Comparison of ENCODE assay signal across 16 cellular contexts in genomic region chr6:149166747-149167146, GRCh38.
A peak's percentile ranks its signal among the peaks of the same experiment; 100 is the strongest.
DNase-seq lines count a peak whose midpoint lies in the region; ATAC-seq, FAIRE-seq and TF ChIP-seq lines count a peak whose summit lies in the region.
"Had no signal": no experiment of that assay in that cellular context is flagged by ENCODE, and none has a peak within 500 bp of the region (broad histone marks: within the 10 kb centered on the region; RNA-seq: fewer than 3 reads in every experiment).

No MANE protein-coding gene starts in this region.

- no peak overlapping the region for H3K27ac Mint-ChIP-seq in T-helper 2 cell treated with Interferon-gamma antibody and Interleukin-4, amounts not matched to agents 5 μg/mL and 100 μg/mL, for 36 hours
- H3K27ac Mint-ChIP-seq in astrocyte (ENCODE audit: unreplicated experiment): no peak overlapping the region
- H3K27ac Mint-ChIP-seq: memory B cell had no signal

- H3K4me3 ChIP-seq in astrocyte (ENCODE audit: insufficient read depth, low read depth, low read length) (no peak overlapping the region), parathyroid adenoma (ENCODE audit: low read depth, low read length) (no peak overlapping the region)
- H3K4me3 ChIP-seq: esophagus muscularis mucosa had no signal

- H3K4me2 ChIP-seq in astrocyte (ENCODE audit: low read length): peak overlapping the region; percentile 5
- H3K4me2 ChIP-seq in parathyroid adenoma (ENCODE audit: low read length): no peak overlapping the region

- H3K27me3 Mint-ChIP-seq in T-helper 2 cell treated with Interferon-gamma antibody and Interleukin-4, amounts not matched to agents 5 μg/mL and 100 μg/mL, for 36 hours (ENCODE audit: low read depth): no peaks in the 10 kb centered on the region
- H3K27me3 Mint-ChIP-seq in astrocyte (ENCODE audit: low read depth, unreplicated experiment): peaks cover 5% of the 10 kb centered on the region

- no peaks in the 10 kb centered on the region for H3K27me3 ChIP-seq in astrocyte (ENCODE audit: insufficient read depth, low read length)
- no peaks in the 10 kb centered on the region for H3K27me3 ChIP-seq in parathyroid adenoma (ENCODE audit: control insufficient read depth, insufficient read depth, low read length)
- H3K27me3 ChIP-seq: esophagus muscularis mucosa had no signal

- H3K9ac ChIP-seq in astrocyte (ENCODE audit: low read length) (no peak overlapping the region), parathyroid adenoma (no peak overlapping the region)

- H3K79me2 ChIP-seq in astrocyte (ENCODE audit: insufficient read depth, low read length): no peaks in the 10 kb centered on the region
- no peaks in the 10 kb centered on the region for H3K79me2 ChIP-seq in parathyroid adenoma

- H3K9me3 ChIP-seq in astrocyte (ENCODE audit: insufficient read depth, low read depth, low read length) (no peaks in the 10 kb centered on the region), parathyroid adenoma (ENCODE audit: control insufficient read depth, low read length) (no peaks in the 10 kb centered on the region)
- H3K9me3 ChIP-seq: esophagus muscularis mucosa had no signal

- FAIRE-seq in astrocyte (lab: Jason Lieb, UNC): no peak

- no peak for DNase-seq in T-helper 2 cell treated with Interferon-gamma antibody and Interleukin-4, amounts not matched to agents 5 μg/mL and 100 μg/mL, for 36 hours (ENCODE audit: low spot score)
- DNase-seq in T-helper 2 cell (no peak), NCI-H1105 (lab: John Stamatoyannopoulos, UW) (peak; percentile 54), astrocyte (ENCODE audit: low read depth) (no peak), mesenteric fat pad (ENCODE audit: low spot score) (no peak)
- no peak for DNase-seq in activated CD8-positive, alpha-beta memory T cell treated with anti-CD3 and anti-CD28 coated beads for 24 hours
- DNase-seq: activated effector memory CD4-positive, alpha-beta T cell treated with Interleukin-2 at 50 U/mL for 16 hours; cerebellar nuclear complex; DMS153; MV-4-11; NCI-H69; trophoblast cell had no signal

- H3K27ac ChIP-seq in astrocyte (ENCODE audit: low read depth, low read length) (no peak overlapping the region), parathyroid adenoma (no peak overlapping the region)
- H3K27ac ChIP-seq: esophagus muscularis mucosa had no signal

- H3K9me3 Mint-ChIP-seq in T-helper 2 cell treated with Interferon-gamma antibody and Interleukin-4, amounts not matched to agents 5 μg/mL and 100 μg/mL, for 36 hours: peaks cover under 1% of the 10 kb centered on the region
- H3K9me3 Mint-ChIP-seq in astrocyte (ENCODE audit: unreplicated experiment): peaks cover under 1% of the 10 kb centered on the region
- H3K9me3 Mint-ChIP-seq: memory B cell had no signal

- H2AFZ ChIP-seq in astrocyte (ENCODE audit: low read depth, low read length) (no peak overlapping the region), parathyroid adenoma (peak overlapping the region; percentile 36)

- no peak for ATAC-seq in GM18861 (IDR thresholded peaks at IDR 0.05; ENCODE audit: unreplicated experiment)

- peaks cover 45% of the 10 kb centered on the region for H3K4me1 Mint-ChIP-seq in T-helper 2 cell treated with Interferon-gamma antibody and Interleukin-4, amounts not matched to agents 5 μg/mL and 100 μg/mL, for 36 hours (ENCODE audit: low read depth)
- peaks cover 5% of the 10 kb centered on the region for H3K4me1 Mint-ChIP-seq in astrocyte (ENCODE audit: low read depth, unreplicated experiment)

- H3K4me1 ChIP-seq in astrocyte (ENCODE audit: insufficient read depth, low read length): peaks cover 15% of the 10 kb centered on the region
- H3K4me1 ChIP-seq in parathyroid adenoma: peaks cover 9% of the 10 kb centered on the region

- peak overlapping the region; percentile 8 for H3K4me3 Mint-ChIP-seq in T-helper 2 cell treated with Interferon-gamma antibody and Interleukin-4, amounts not matched to agents 5 μg/mL and 100 μg/mL, for 36 hours
- no peak overlapping the region for H3K4me3 Mint-ChIP-seq in astrocyte (ENCODE audit: unreplicated experiment)
- H3K4me3 Mint-ChIP-seq: memory B cell had no signal

- H3K36me3 Mint-ChIP-seq in T-helper 2 cell treated with Interferon-gamma antibody and Interleukin-4, amounts not matched to agents 5 μg/mL and 100 μg/mL, for 36 hours (ENCODE audit: low read depth): peaks cover 5% of the 10 kb centered on the region
- no peaks in the 10 kb centered on the region for H3K36me3 Mint-ChIP-seq in astrocyte (ENCODE audit: low read depth, unreplicated experiment)

- H3K36me3 ChIP-seq in astrocyte (ENCODE audit: insufficient read depth, low read length) (no peaks in the 10 kb centered on the region), parathyroid adenoma (ENCODE audit: control insufficient read depth, insufficient read depth, low read length) (no peaks in the 10 kb centered on the region)
- H3K36me3 ChIP-seq: esophagus muscularis mucosa had no signal

- TF ChIP-seq CTCF in astrocyte (IDR thresholded peaks at IDR 0.05; ENCODE audit: insufficient read depth, low read depth, low read length): no peak
- TF ChIP-seq CTCF in parathyroid adenoma (IDR thresholded peaks at IDR 0.05): no peak

- no peaks in the 10 kb centered on the region for H4K20me1 ChIP-seq in astrocyte (ENCODE audit: insufficient read depth, low read length)
